Comparison of ENCODE assay signal across 8 cellular contexts in genomic region chr1:19582318-19582717, GRCh38.
DNase-seq lines count a peak whose midpoint lies in the region; ATAC-seq and TF ChIP-seq lines count a peak whose summit lies in the region.

No MANE protein-coding gene starts in this region.

- DNase-seq in NCI-H2227 (lab: John Stamatoyannopoulos, UW; ENCODE audit: unreplicated experiment), result peak; percentile 7
- DNase-seq in NCI-H2227 treated with DMSO at 0.1 percent for 48 hours (lab: John Stamatoyannopoulos, UW), result no peak
- DNase-seq in NOMO-1 (lab: John Stamatoyannopoulos, UW; ENCODE audit: unreplicated experiment in 2 of 2), result peak; percentile 19 to 21
- peak; percentile 90 for DNase-seq in activated CD8-positive, alpha-beta memory T cell treated with anti-CD3 and anti-CD28 coated beads, Interleukin-2, amount 50 U/mL, for 48 hours
- DNase-seq in fibroblast of pulmonary artery (ENCODE audit: low read depth), result peak; percentile 32
- DNase-seq in progenitor cell of endocrine pancreas (ENCODE audit: low spot score, unreplicated experiment), result peak; percentile 35
- no peak for DNase-seq in 8988T

- no peaks in the 10 kb centered on the region for H3K9me3 Mint-ChIP-seq in progenitor cell of endocrine pancreas (ENCODE audit: low read depth)

- peaks cover 5% of the 10 kb centered on the region for H3K27me3 Mint-ChIP-seq in progenitor cell of endocrine pancreas

- ATAC-seq in HG03378 (IDR thresholded peaks at IDR 0.05; ENCODE audit: unreplicated experiment), result no peak

- no peak overlapping the region for H3K4me3 Mint-ChIP-seq in progenitor cell of endocrine pancreas (ENCODE audit: low read depth)

- H3K27ac Mint-ChIP-seq in progenitor cell of endocrine pancreas, result no peak overlapping the region

- H3K4me3 ChIP-seq in fibroblast of pulmonary artery (replicated peaks; ENCODE audit: low read depth, low read length), result no peak overlapping the region

- H3K36me3 Mint-ChIP-seq in progenitor cell of endocrine pancreas (ENCODE audit: insufficient read depth), result no peaks in the 10 kb centered on the region

- H3K4me1 Mint-ChIP-seq in progenitor cell of endocrine pancreas (ENCODE audit: low read depth), result peaks cover 2% of the 10 kb centered on the region

- peak; percentile 60 for TF ChIP-seq CTCF in fibroblast of pulmonary artery (IDR thresholded peaks at IDR 0.05; ENCODE audit: low read length, missing control alignments)
- TF ChIP-seq CTCF in progenitor cell of endocrine pancreas (IDR thresholded peaks at IDR 0.05; ENCODE audit: unreplicated experiment), result peak; percentile 67

Comparison
In these comparisons a context has a peak if more than half of its experiments do, and no peak if none do; other contexts are left out.
1. DNase-seq: peak in NCI-H2227 (single experiment), NOMO-1 (2 of 2), activated CD8-positive, alpha-beta memory T cell treated with anti-CD3 and anti-CD28 coated beads, Interleukin-2, amount 50 U/mL, for 48 hours (single experiment), fibroblast of pulmonary artery (single experiment) and progenitor cell of endocrine pancreas (single experiment); none in NCI-H2227 treated with DMSO at 0.1 percent for 48 hours (single experiment) and 8988T (single experiment).